ENCODE assay signal across 10 cellular contexts in genomic region chr16:66269631-66270332, GRCh38.
DNase-seq lines count a peak whose midpoint lies in the region; ATAC-seq, FAIRE-seq and TF ChIP-seq lines count a peak whose summit lies in the region.
"Had no signal": no experiment of that assay in that cellular context is flagged by ENCODE, and none has a peak within 500 bp of the region (broad histone marks: within the 10 kb centered on the region; RNA-seq: fewer than 3 reads in every experiment).

No MANE protein-coding gene starts in this region.

- TF ChIP-seq CTCF in brain microvascular endothelial cell (IDR thresholded peaks at IDR 0.05; ENCODE audit: low read depth, low read length, missing control alignments), result no peak
- no peak for TF ChIP-seq CTCF in HepG2 (CRISPR knock-in tag; IDR thresholded peaks at IDR 0.05)
- no peak for TF ChIP-seq CTCF in testis (IDR thresholded peaks at IDR 0.05)

- no peak overlapping the region for H2AFZ ChIP-seq in HepG2 (ENCODE audit: low read length)

- no peak for FAIRE-seq in HepG2 (lab: Jason Lieb, UNC)
- FAIRE-seq: G401.6 had no signal

- H3K27me3 ChIP-seq in HUES48 (ENCODE audit: control insufficient read depth, insufficient read depth, low read length), result peaks cover 17% of the 10 kb centered on the region
- no peaks in the 10 kb centered on the region for H3K27me3 ChIP-seq in brain microvascular endothelial cell (replicated peaks)
- H3K27me3 ChIP-seq in HepG2 (ENCODE audit: control insufficient read depth in 1 of 2, insufficient read depth in 2 of 2, low read length in 2 of 2), result peaks cover 5 to 67% of the 10 kb centered on the region in 2 experiments; a peak in 4 of 5 replicates
- no peaks in the 10 kb centered on the region for H3K27me3 ChIP-seq in testis

- H3K9ac ChIP-seq in HUES48 (ENCODE audit: low read depth, low read length) (0 out of 2 replicates have a peak overlapping the region, but pooled peaks have one; percentile 28), HepG2 (ENCODE audit: insufficient read depth, low read depth, low read length) (no peak overlapping the region)

- H3K9me3 ChIP-seq in HUES48 (ENCODE audit: control insufficient read depth, insufficient read depth, low read length), result no peaks in the 10 kb centered on the region
- H3K9me3 ChIP-seq in HepG2 (ENCODE audit: low read length), result no peaks in the 10 kb centered on the region
- H3K9me3 ChIP-seq in testis, result no peaks in the 10 kb centered on the region

- H3K27me3 Mint-ChIP-seq in activated naive CD8-positive, alpha-beta T cell treated with anti-CD3 and anti-CD28 coated beads, Interleukin-2, amount 50 U/mL, for 24 hours, result peaks cover 34% of the 10 kb centered on the region
- H3K27me3 Mint-ChIP-seq in activated CD4-positive, alpha-beta T cell treated with anti-CD3 and anti-CD28 coated beads for 36 hours, result peaks cover 32% of the 10 kb centered on the region

- POLR2A ChIA-PET in HepG2 (lab: Yijun Ruan, JAX) (no interaction called here), HEK293T (lab: Yijun Ruan, JAX) (no interaction called here)
- POLR2A ChIA-PET in activated CD4-positive, alpha-beta T cell treated with anti-CD3 and anti-CD28 coated beads for 36 hours (lab: Charles Lee), result no interaction called here

- intact Hi-C loops in HepG2 (cut with micrococcal nuclease; ENCODE audit: unreplicated experiment) (no loop called here), testis (cut with DNase I; ENCODE audit: low total_unique reads) (no loop called here)
- intact Hi-C loops in activated CD4-positive, alpha-beta T cell treated with anti-CD3 and anti-CD28 coated beads for 36 hours (cut with DNase I, micrococcal nuclease), result loop anchor here in 1 of 2 experiments (5.0 to 10.0 kb wide), 2 partner anchors 945 to 1147 kb away; partner anchors contain the start of gene CDH11

- TF ChIP-seq RAD21 in HepG2 (CRISPR knock-in tag; IDR thresholded peaks at IDR 0.05), result no peak

- H3K27ac Mint-ChIP-seq in activated naive CD8-positive, alpha-beta T cell treated with anti-CD3 and anti-CD28 coated beads, Interleukin-2, amount 50 U/mL, for 24 hours, result no peak overlapping the region
- H3K27ac Mint-ChIP-seq in activated CD4-positive, alpha-beta T cell treated with anti-CD3 and anti-CD28 coated beads for 36 hours, result no peak overlapping the region
- H3K27ac Mint-ChIP-seq: T-helper 1 cell treated with Interleukin-12 subunit alpha and Interleukin-12 subunit beta and Interleukin-4 antibody, amounts not matched to agents 30 μg/mL and 1 μg/mL, for 36 hours had no signal

- in situ Hi-C loops in brain microvascular endothelial cell (cut with HindIII; ENCODE audit: low pct_ligation_motif_present, low sequenced_read_pairs) (no loop called here), HepG2 (cut with HindIII; ENCODE audit: extremely low pct_ligation_motif_present, low pct_unique_long_range_greater_than_20kb) (loop anchor here (10.0 kb wide), 1 partner anchor 565 kb away; no protein-coding TSS in a partner anchor)

- no peaks in the 10 kb centered on the region for H3K9me3 Mint-ChIP-seq in activated naive CD8-positive, alpha-beta T cell treated with anti-CD3 and anti-CD28 coated beads, Interleukin-2, amount 50 U/mL, for 24 hours
- H3K9me3 Mint-ChIP-seq in activated CD4-positive, alpha-beta T cell treated with anti-CD3 and anti-CD28 coated beads for 36 hours (ENCODE audit: low read depth), result no peaks in the 10 kb centered on the region
- H3K9me3 Mint-ChIP-seq: activated T-cell treated with anti-CD3 and anti-CD28 coated beads, Interleukin-2, amount 50 U/mL, for 4 hours; T-helper 1 cell treated with Interleukin-12 subunit alpha and Interleukin-12 subunit beta and Interleukin-4 antibody, amounts not matched to agents 30 μg/mL and 1 μg/mL, for 36 hours had no signal

- no peak for TF ChIP-seq POLR2A in HepG2 (IDR thresholded peaks at IDR 0.05; ENCODE audit: insufficient read depth in 1 of 2, low read depth in 2 of 2, low read length in 2 of 2)
- TF ChIP-seq POLR2A in testis (IDR thresholded peaks at IDR 0.05), result no peak

- H3K27ac ChIP-seq in HUES48 (ENCODE audit: low read depth, low read length) (no peak overlapping the region), brain microvascular endothelial cell (peak overlapping the region; percentile 9), HepG2 (ENCODE audit: extremely low read length, insufficient read depth, low read length) (no peak overlapping the region), testis (peak overlapping the region in 1 of 2 donors; percentile 42)

- peak overlapping the region; percentile 56 for H3K4me2 ChIP-seq in HepG2 (ENCODE audit: low read depth, low read length)

- H3K36me3 ChIP-seq in HUES48 (ENCODE audit: control insufficient read depth, insufficient read depth, low read length), result no peaks in the 10 kb centered on the region
- no peaks in the 10 kb centered on the region for H3K36me3 ChIP-seq in brain microvascular endothelial cell (replicated peaks)
- no peaks in the 10 kb centered on the region for H3K36me3 ChIP-seq in HepG2 (replicated peaks in 1 of 2; ENCODE audit: control insufficient read depth in 1 of 2, insufficient read depth in 2 of 2, low read length in 2 of 2)
- no peaks in the 10 kb centered on the region for H3K36me3 ChIP-seq in testis (ENCODE audit: low read depth, missing control alignments)

- H3K79me2 ChIP-seq in HepG2 (ENCODE audit: insufficient read depth, low read length), result no peaks in the 10 kb centered on the region

- DNase-seq in brain microvascular endothelial cell (no peak), HepG2 (ENCODE audit: low spot score) (no peak), testis (no peak), HEK293T (ENCODE audit: extremely low spot score) (no peak)
- no peak for DNase-seq in activated naive CD8-positive, alpha-beta T cell treated with anti-CD3 and anti-CD28 coated beads, Interleukin-2, amount 50 U/mL, for 24 hours
- DNase-seq in activated CD4-positive, alpha-beta T cell treated with anti-CD3 and anti-CD28 coated beads for 36 hours, result no peak

- no TSS peak for BruUV-seq in HepG2 (replicated peaks; lab: Mats Ljungman, UMichigan)

- no peak overlapping the region for H3K4me3 Mint-ChIP-seq in activated naive CD8-positive, alpha-beta T cell treated with anti-CD3 and anti-CD28 coated beads, Interleukin-2, amount 50 U/mL, for 24 hours
- H3K4me3 Mint-ChIP-seq in activated CD4-positive, alpha-beta T cell treated with anti-CD3 and anti-CD28 coated beads for 36 hours, result no peak overlapping the region
- H3K4me3 Mint-ChIP-seq: T-helper 1 cell treated with Interleukin-12 subunit alpha and Interleukin-12 subunit beta and Interleukin-4 antibody, amounts not matched to agents 30 μg/mL and 1 μg/mL, for 36 hours had no signal

- H3K4me1 ChIP-seq in HUES48 (ENCODE audit: control insufficient read depth, insufficient read depth, low read length), result peaks cover 3% of the 10 kb centered on the region; the same call in 1 of the 2 replicates
- 0 out of 2 replicates have a peak, but pooled peaks cover 4% of the 10 kb centered on the region for H3K4me1 ChIP-seq in HepG2 (ENCODE audit: insufficient read depth, low read length)
- peaks cover 3% of the 10 kb centered on the region for H3K4me1 ChIP-seq in testis

- CTCF ChIA-PET in HepG2 (lab: Yijun Ruan, JAX; ENCODE audit: low intra/inter-chr PET ratio, low total read pairs), result no interaction called here
- CTCF ChIA-PET in activated CD4-positive, alpha-beta T cell treated with anti-CD3 and anti-CD28 coated beads for 36 hours (lab: Charles Lee), result interaction anchor here (0.7 to 1.2 kb wide), 4 partner anchors 10 to 34 kb away, joined by 3 to 4 read pairs (median 3); no protein-coding TSS in a partner anchor
- CTCF ChIA-PET in HEK293T (lab: Yijun Ruan, JAX), result interaction anchor here (0.6 to 0.8 kb wide), 2 partner anchors 147 to 266 kb away, joined by 3 read pairs; no protein-coding TSS in a partner anchor

- H3K4me3 ChIP-seq in HUES48 (ENCODE audit: low read depth, low read length) (peak overlapping the region; percentile 55; the same call in 1 of the 2 replicates), brain microvascular endothelial cell (ENCODE audit: low read depth, low read length) (peak overlapping the region; percentile 30), HepG2 (replicated peaks in 1 of 3; ENCODE audit: insufficient read depth in 1 of 3, low read depth in 2 of 3, low read length in 3 of 3) (peak overlapping the region in 1 of 3 experiments; percentile 44; a peak in 1 of 6 replicates), testis (peak overlapping the region; percentile 47 to 54)

- no peak for ATAC-seq in HepG2
- ATAC-seq in activated naive CD8-positive, alpha-beta T cell treated with anti-CD3 and anti-CD28 coated beads, Interleukin-2, amount 50 U/mL, for 24 hours, result no peak
- no peak for ATAC-seq in activated CD4-positive, alpha-beta T cell treated with anti-CD3 and anti-CD28 coated beads for 36 hours

- H3K36me3 Mint-ChIP-seq in activated naive CD8-positive, alpha-beta T cell treated with anti-CD3 and anti-CD28 coated beads, Interleukin-2, amount 50 U/mL, for 24 hours (ENCODE audit: low read depth), result no peaks in the 10 kb centered on the region
- H3K36me3 Mint-ChIP-seq in activated CD4-positive, alpha-beta T cell treated with anti-CD3 and anti-CD28 coated beads for 36 hours (ENCODE audit: low read depth), result no peaks in the 10 kb centered on the region

- no peak for TF ChIP-seq EP300 in HepG2 (IDR thresholded peaks at IDR 0.05; ENCODE audit: low read depth in 2 of 2, low read length in 2 of 2)
- no peak for TF ChIP-seq EP300 in HepG2 (CRISPR knock-in tag; IDR thresholded peaks at IDR 0.05; ENCODE audit: borderline replicate concordance)

- no peaks in the 10 kb centered on the region for H4K20me1 ChIP-seq in HepG2 (ENCODE audit: insufficient read depth, low read length)

- peaks cover 9% of the 10 kb centered on the region for H3K4me1 Mint-ChIP-seq in activated naive CD8-positive, alpha-beta T cell treated with anti-CD3 and anti-CD28 coated beads, Interleukin-2, amount 50 U/mL, for 24 hours
- H3K4me1 Mint-ChIP-seq in activated CD4-positive, alpha-beta T cell treated with anti-CD3 and anti-CD28 coated beads for 36 hours, result peaks cover 12% of the 10 kb centered on the region

- 25% methylated on average over 14 of the region's 14 CpGs for WGBS in HepG2 (ENCODE audit: low lambda C conversion rate)
- WGBS in testis, 2 donors, result 40 to 41% methylated on average over 14 of the region's 14 CpGs

TF ChIP-seq in HepG2, 621 proteins besides CTCF, POLR2A, EP300 and RAD21 (continues in another document):
- TF ChIP-seq SP2 (CRISPR knock-in tag; IDR thresholded peaks at IDR 0.05) (peak; percentile 27; the same call in 1 of the 2 replicates), TAF1 (CRISPR knock-in tag; IDR thresholded peaks at IDR 0.05) (no peak), ZNF572 (CRISPR knock-in tag; IDR thresholded peaks at IDR 0.05) (no peak)

TF ChIP-seq in HEK293T, 16 proteins besides CTCF, POLR2A, EP300 and RAD21:
- TF ChIP-seq BHLHE40 (IDR thresholded peaks at IDR 0.05; ENCODE audit: borderline replicate concordance) (no peak), TARDBP (IDR thresholded peaks at IDR 0.05) (no peak)
